ENCODE assay signal across 27 cellular contexts in the genomic region with DNA sequence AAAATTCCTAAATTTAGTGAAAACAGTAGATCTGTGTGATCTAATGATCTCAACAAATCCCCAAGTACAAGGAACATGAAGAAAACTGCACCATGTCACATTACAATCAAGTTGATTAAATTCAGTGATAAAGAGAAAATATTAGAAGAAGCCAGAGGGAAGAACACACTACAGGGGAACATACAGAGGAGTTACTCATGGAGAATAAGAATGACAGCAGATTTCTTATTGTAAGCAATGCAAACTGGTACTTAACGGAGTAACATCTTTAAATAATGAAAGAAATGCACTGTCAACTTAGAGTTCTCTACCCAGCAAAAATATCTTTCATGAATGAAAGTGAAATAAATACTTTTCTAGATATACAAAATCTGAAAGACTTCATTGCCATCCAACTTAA.
"Had no signal": no experiment of that assay in that cellular context is flagged by ENCODE, and none has a peak within 500 bp of the region (broad histone marks: within the 10 kb centered on the region; RNA-seq: fewer than 3 reads in every experiment).

No MANE protein-coding gene starts in this region.

- H3K4me1 ChIP-seq: suprapubic skin, testis, thyroid gland, tibial artery, tibial nerve, transverse colon, upper lobe of left lung, upper lobe of right lung, uterus, vagina had no signal

- H3K27ac Mint-ChIP-seq: stimulated activated effector memory CD8-positive, alpha-beta T cell treated with anti-CD3 and anti-CD28 coated beads, Interleukin-12 subunit alpha, Interleukin-12 subunit beta, amount 100 ng/mL, for 72 hours; stimulated activated memory B cell treated with anti-CD40 and anti-IgM and Interleukin-4, amounts not matched to agents 10 μg/mL and 1 μg/mL and 100 μg/mL, for 72 hours; stimulated activated naive B cell treated with anti-CD40 and anti-IgM and Interleukin-4, amounts not matched to agents 10 μg/mL and 1 μg/mL and 100 μg/mL, for 72 hours; stimulated activated naive CD8-positive, alpha-beta T cell treated with anti-CD3 and anti-CD28 coated beads, Interleukin-15, amount 100 ng/mL, for 72 hours; stimulated activated naive CD8-positive, alpha-beta T cell treated with anti-CD3 and anti-CD28 coated beads, Interleukin-15, Interleukin-2, amounts not matched to agents 100 ng/mL and 50 ng/mL, for 24 hours; type B pancreatic cell had no signal

- H3K36me3 Mint-ChIP-seq: stimulated activated effector memory CD8-positive, alpha-beta T cell treated with anti-CD3 and anti-CD28 coated beads, Interleukin-12 subunit alpha, Interleukin-12 subunit beta, amount 100 ng/mL, for 72 hours; stimulated activated memory B cell treated with anti-CD40 and anti-IgM and Interleukin-4, amounts not matched to agents 10 μg/mL and 1 μg/mL and 100 μg/mL, for 72 hours; stimulated activated naive B cell treated with anti-CD40 and anti-IgM and Interleukin-4, amounts not matched to agents 10 μg/mL and 1 μg/mL and 100 μg/mL, for 72 hours; type B pancreatic cell had no signal

- FAIRE-seq: urothelium cell line had no signal

- H3K4me3 ChIP-seq: suprapubic skin, testis, thoracic aorta, thyroid gland, tibial artery, tibial nerve, transverse colon, upper lobe of left lung, upper lobe of right lung, uterus, vagina had no signal

- H3K27ac ChIP-seq: suprapubic skin, testis, thoracic aorta, thyroid gland, tibial artery, tibial nerve, transverse colon, upper lobe of left lung, upper lobe of right lung, uterus, vagina had no signal

- H3K36me3 ChIP-seq: suprapubic skin, thoracic aorta, thyroid gland, tibial artery, tibial nerve, transverse colon, upper lobe of left lung, upper lobe of right lung, uterus, vagina had no signal

- H3K4me1 Mint-ChIP-seq: stimulated activated effector memory CD8-positive, alpha-beta T cell treated with anti-CD3 and anti-CD28 coated beads, Interleukin-12 subunit alpha, Interleukin-12 subunit beta, amount 100 ng/mL, for 72 hours; stimulated activated memory B cell treated with anti-CD40 and anti-IgM and Interleukin-4, amounts not matched to agents 10 μg/mL and 1 μg/mL and 100 μg/mL, for 72 hours; stimulated activated naive B cell treated with anti-CD40 and anti-IgM and Interleukin-4, amounts not matched to agents 10 μg/mL and 1 μg/mL and 100 μg/mL, for 72 hours; stimulated activated naive CD8-positive, alpha-beta T cell treated with anti-CD3 and anti-CD28 coated beads, Interleukin-15, amount 100 ng/mL, for 72 hours had no signal

- H3K27me3 Mint-ChIP-seq: stimulated activated memory B cell treated with anti-CD40 and anti-IgM and Interleukin-4, amounts not matched to agents 10 μg/mL and 1 μg/mL and 100 μg/mL, for 72 hours; stimulated activated naive B cell treated with anti-CD40 and anti-IgM and Interleukin-4, amounts not matched to agents 10 μg/mL and 1 μg/mL and 100 μg/mL, for 72 hours; stimulated activated naive CD8-positive, alpha-beta T cell treated with anti-CD3 and anti-CD28 coated beads, Interleukin-15, amount 100 ng/mL, for 72 hours; stimulated activated naive CD8-positive, alpha-beta T cell treated with anti-CD3 and anti-CD28 coated beads, Interleukin-15, Interleukin-2, amounts not matched to agents 100 ng/mL and 50 ng/mL, for 24 hours; type B pancreatic cell had no signal

- ATAC-seq: stimulated activated effector memory CD8-positive, alpha-beta T cell treated with anti-CD3 and anti-CD28 coated beads, Interleukin-12 subunit alpha, Interleukin-12 subunit beta, amount 100 ng/mL, for 72 hours; stimulated activated memory B cell treated with anti-CD40 and anti-IgM and Interleukin-4, amounts not matched to agents 10 μg/mL and 1 μg/mL and 100 μg/mL, for 72 hours; stimulated activated naive B cell treated with anti-CD40 and anti-IgM and Interleukin-4, amounts not matched to agents 10 μg/mL and 1 μg/mL and 100 μg/mL, for 72 hours; stimulated activated naive CD8-positive, alpha-beta T cell treated with anti-CD3 and anti-CD28 coated beads, Interleukin-15, amount 100 ng/mL, for 72 hours; stimulated activated naive CD8-positive, alpha-beta T cell treated with anti-CD3 and anti-CD28 coated beads, Interleukin-15, Interleukin-2, amounts not matched to agents 100 U/mL and 50 U/mL, for 24 hours; upper lobe of right lung had no signal

- DNase-seq: stimulated activated CD4-positive, alpha-beta T cell treated with anti-CD3 and anti-CD28 coated beads, Interleukin-2, amount 100 ng/mL, for 48 hours; stimulated activated CD4-positive, alpha-beta T cell treated with anti-CD3 and anti-CD28 coated beads, Interleukin-4, amount 100 ng/mL, for 1 hour; stimulated activated CD4-positive, alpha-beta T cell treated with anti-CD3 and anti-CD28 coated beads, Interleukin-4, amount 100 ng/mL, for 24 hours; stimulated activated CD4-positive, alpha-beta T cell treated with anti-CD3 and anti-CD28 coated beads, Interleukin-4, amount 100 ng/mL, for 4 hours; stimulated activated CD8-positive, alpha-beta memory T cell treated with anti-CD3 and anti-CD28 coated beads, Interleukin-4, amount 100 ng/mL, for 48 hours; stimulated activated naive B cell treated with anti-CD40 and anti-IgM and Interleukin-4, amounts not matched to agents 10 μg/mL and 1 μg/mL and 100 μg/mL, for 72 hours; stimulated activated naive CD4-positive, alpha-beta T cell; stimulated activated naive CD4-positive, alpha-beta T cell treated with Interleukin-2 at 50 U/mL for 16 hours; stimulated activated naive CD8-positive, alpha-beta T cell treated with anti-CD3 and anti-CD28 coated beads, Interleukin-15, amount 100 ng/mL, for 72 hours; stimulated activated naive CD8-positive, alpha-beta T cell treated with anti-CD3 and anti-CD28 coated beads, Interleukin-15, Interleukin-2, amounts not matched to agents 100 U/mL and 50 U/mL, for 24 hours; substantia nigra; testis; thyroid gland; tibial artery; transverse colon; upper lobe of left lung; upper lobe of right lung; uterus had no signal

- H3K4me3 Mint-ChIP-seq: stimulated activated effector memory CD8-positive, alpha-beta T cell treated with anti-CD3 and anti-CD28 coated beads, Interleukin-12 subunit alpha, Interleukin-12 subunit beta, amount 100 ng/mL, for 72 hours; stimulated activated memory B cell treated with anti-CD40 and anti-IgM and Interleukin-4, amounts not matched to agents 10 μg/mL and 1 μg/mL and 100 μg/mL, for 72 hours; stimulated activated naive B cell treated with anti-CD40 and anti-IgM and Interleukin-4, amounts not matched to agents 10 μg/mL and 1 μg/mL and 100 μg/mL, for 72 hours; stimulated activated naive CD8-positive, alpha-beta T cell treated with anti-CD3 and anti-CD28 coated beads, Interleukin-15, amount 100 ng/mL, for 72 hours; stimulated activated naive CD8-positive, alpha-beta T cell treated with anti-CD3 and anti-CD28 coated beads, Interleukin-15, Interleukin-2, amounts not matched to agents 100 ng/mL and 50 ng/mL, for 24 hours; type B pancreatic cell had no signal

- H3K9me3 ChIP-seq: testis, thyroid gland, transverse colon, upper lobe of right lung, uterus, vagina had no signal

- H3K27me3 ChIP-seq: suprapubic skin, testis, thyroid gland, tibial artery, tibial nerve, transverse colon, upper lobe of left lung, upper lobe of right lung, uterus, vagina had no signal
